11 cellular contexts compared by ENCODE assay signal in genomic region chr2:101047075-101047766, GRCh38. TPM values are rescaled to one million over a fixed set of nuclear protein-coding genes. Genes with fewer than 3 reads are reported as not detected.
DNase-seq lines count a peak whose midpoint lies in the region; ATAC-seq and TF ChIP-seq lines count a peak whose summit lies in the region.
"Had no signal": no experiment of that assay in that cellular context is flagged by ENCODE, and none has a peak within 500 bp of the region (broad histone marks: within the 10 kb centered on the region; RNA-seq: fewer than 3 reads in every experiment).

No MANE protein-coding gene starts in this region.

- H3K79me2 ChIP-seq in PC-9 (ENCODE audit: low read depth) (peaks cover 8% of the 10 kb centered on the region), OCI-LY7 (ENCODE audit: insufficient read depth, low read depth, low read length) (no peaks in the 10 kb centered on the region)

- peak overlapping the region; percentile 61 for H3K27ac Mint-ChIP-seq in nephron progenitor cell
- H3K27ac Mint-ChIP-seq: CD8-positive, alpha-beta T cell had no signal

- no peaks in the 10 kb centered on the region for H3K27me3 ChIP-seq in PC-9 (ENCODE audit: insufficient read depth, low read depth)

- no TSS peak for BruUV-seq in PC-9 (replicated peaks; lab: Mats Ljungman, UMichigan)
- BruUV-seq in OCI-LY7 (replicated peaks; lab: Mats Ljungman, UMichigan), result no TSS peak

- H3K36me3 ChIP-seq in PC-9 (ENCODE audit: low read depth), result peaks cover 24% of the 10 kb centered on the region
- no peaks in the 10 kb centered on the region for H3K36me3 ChIP-seq in OCI-LY7 (ENCODE audit: insufficient read depth, low read length)

- H3F3A ChIP-seq in PC-9 (ENCODE audit: insufficient read depth, low read depth), result peaks cover 29% of the 10 kb centered on the region; the same call in 1 of the 2 replicates

- CTCF ChIA-PET in PC-9 (lab: Charles Lee) (interaction anchor here (1.1 kb wide), 1 partner anchor 158 kb away, joined by 3 read pairs; no protein-coding TSS in a partner anchor), OCI-LY7 (lab: Charles Lee; ENCODE audit: unreplicated experiment) (no interaction called here)

- H3K9me2 ChIP-seq in PC-9 (ENCODE audit: insufficient read depth) (no peaks in the 10 kb centered on the region), OCI-LY7 (ENCODE audit: insufficient read depth, low read length) (no peaks in the 10 kb centered on the region)

- H3K4me2 ChIP-seq in PC-9, result no peak overlapping the region
- H3K4me2 ChIP-seq in OCI-LY7 (ENCODE audit: low read length), result no peak overlapping the region

- H3K4me3 ChIP-seq in GM12865 (ENCODE audit: low read depth, low read length), result no peak overlapping the region
- no peak overlapping the region for H3K4me3 ChIP-seq in PC-9
- no peak overlapping the region for H3K4me3 ChIP-seq in OCI-LY7 (ENCODE audit: low read depth, low read length, poor library complexity, severe bottlenecking)

- POLR2A ChIA-PET in PC-9 (lab: Charles Lee; ENCODE audit: unreplicated experiment) (interaction anchor here (0.5 to 0.6 kb wide), 2 partner anchors 94 to 205 kb away, joined by 4 to 5 read pairs; no protein-coding TSS in a partner anchor), OCI-LY7 (lab: Charles Lee) (no interaction called here)

- peaks cover 9% of the 10 kb centered on the region for H3K27me3 Mint-ChIP-seq in nephron progenitor cell (ENCODE audit: low read depth, poor library complexity)

- H4K20me1 ChIP-seq in PC-9 (ENCODE audit: insufficient read depth) (no peaks in the 10 kb centered on the region), OCI-LY7 (ENCODE audit: insufficient read depth, low read length) (no peaks in the 10 kb centered on the region)

- ATAC-seq in GM21619 (IDR thresholded peaks at IDR 0.05; ENCODE audit: unreplicated experiment), result no peak
- ATAC-seq: activated T-cell treated with anti-CD3 and anti-CD28 coated beads, Interleukin-2, amount 50 U/mL, for 4 hours; CD8-positive, alpha-beta T cell had no signal

- H3K9me3 ChIP-seq in PC-9 (ENCODE audit: insufficient read depth, low read depth) (no peaks in the 10 kb centered on the region), OCI-LY7 (ENCODE audit: low read length) (no peaks in the 10 kb centered on the region)

- intact Hi-C loops in PC-9 (cut with micrococcal nuclease; ENCODE audit: unreplicated experiment) (loop anchor here (2.0 kb wide), 1 partner anchor 78 kb away; no protein-coding TSS in a partner anchor), OCI-LY7 (cut with micrococcal nuclease; ENCODE audit: unreplicated experiment) (loop anchor here (10.0 kb wide), 1 partner anchor 1078 kb away; no protein-coding TSS in a partner anchor)

- H3K4me3 Mint-ChIP-seq in nephron progenitor cell, result peak overlapping the region; percentile 9
- H3K4me3 Mint-ChIP-seq: activated T-cell treated with anti-CD3 and anti-CD28 coated beads, Interleukin-2, amount 50 U/mL, for 4 hours; CD8-positive, alpha-beta T cell had no signal

- H3K9me3 Mint-ChIP-seq in nephron progenitor cell, result peaks cover 11% of the 10 kb centered on the region
- H3K9me3 Mint-ChIP-seq: activated T-cell treated with anti-CD3 and anti-CD28 coated beads, Interleukin-2, amount 50 U/mL, for 4 hours had no signal

- H2AFZ ChIP-seq in PC-9, result no peak overlapping the region
- H2AFZ ChIP-seq in OCI-LY7 (ENCODE audit: low read length), result no peak overlapping the region

- H3K4me1 ChIP-seq in PC-9 (replicated peaks; ENCODE audit: insufficient read depth) (peaks cover 10% of the 10 kb centered on the region), OCI-LY7 (ENCODE audit: insufficient read depth, low read length, poor library complexity, severe bottlenecking) (no peaks in the 10 kb centered on the region)

- H3K4me1 Mint-ChIP-seq in nephron progenitor cell, result peaks cover 25% of the 10 kb centered on the region

- TF ChIP-seq CTCF in GM12865 (IDR thresholded peaks at IDR 0.05; ENCODE audit: insufficient read depth, low read depth, low read length, missing control alignments), result no peak
- TF ChIP-seq CTCF in PC-9 (conservative IDR thresholded peaks at IDR 0.05), result no peak
- no peak for TF ChIP-seq CTCF in nephron progenitor cell (IDR thresholded peaks at IDR 0.05)
- TF ChIP-seq CTCF in OCI-LY7 (conservative IDR thresholded peaks at IDR 0.05; ENCODE audit: low read length), result no peak

- no peak overlapping the region for H3K27ac ChIP-seq in PC-9
- no peak overlapping the region for H3K27ac ChIP-seq in epithelial cell of prostate
- H3K27ac ChIP-seq in OCI-LY7 (ENCODE audit: low read depth, low read length, poor library complexity, severe bottlenecking), result no peak overlapping the region

- peaks cover 37% of the 10 kb centered on the region for H3K36me3 Mint-ChIP-seq in nephron progenitor cell (ENCODE audit: low read depth)
- H3K36me3 Mint-ChIP-seq: CD8-positive, alpha-beta T cell had no signal

- DNase-seq in GM12865 (ENCODE audit: low read depth) (peak; percentile 58), PC-9 (peak; percentile 70 to 77), epithelial cell of prostate (ENCODE audit: low read depth, low spot score) (peak; percentile 76), nephron progenitor cell (peak; percentile 35), SHP77 treated with DMSO at 0.1 percent for 48 hours (lab: John Stamatoyannopoulos, UW) (no peak), OCI-LY7 (ENCODE audit: low spot score) (no peak)
- DNase-seq in NK-92 treated with Interleukin-12 subunit alpha and Interleukin-12 subunit beta, amount 100 ng/mL, for 24 hours (lab: John Stamatoyannopoulos, UW), result no peak
- DNase-seq: activated T-cell treated with anti-CD3 and anti-CD28 coated beads, Interleukin-2, amount 50 U/mL, for 4 hours; CD8-positive, alpha-beta T cell; NCI-H1436 had no signal

RNA-seq across cellular contexts. Expression of gene RPL31, which starts 45.1 kb away (rescaled TPM):
- total RNA-seq in PC-9 (2021) (1,090 and 1,251 TPM in 2 replicates), OCI-LY7 (2022) (1,220 and 1,348 TPM in 2 replicates)
- total RNA-seq in OCI-LY7 (2014; rRNA removed; shearing (Covaris generic)), result 1,977 and 1,991 TPM in 2 replicates

Comparison
In these comparisons a context has a peak if more than half of its experiments do, and no peak if none do; other contexts are left out.
1. DNase-seq: peak in GM12865 (single experiment), PC-9 (2 of 2), epithelial cell of prostate (single experiment) and nephron progenitor cell (single experiment); none in SHP77 treated with DMSO at 0.1 percent for 48 hours (single experiment), OCI-LY7 (single experiment) and NK-92 treated with Interleukin-12 subunit alpha and Interleukin-12 subunit beta, amount 100 ng/mL, for 24 hours (single experiment).